ENCODE assay signal across 9 cellular contexts in genomic region chr15:83064859-83065258, GRCh38. TPM values are rescaled to one million over a fixed set of nuclear protein-coding genes. Genes with fewer than 3 reads are reported as not detected.
A peak's percentile ranks its signal among the peaks of the same experiment; 100 is the strongest.
DNase-seq lines count a peak whose midpoint lies in the region; ATAC-seq and TF ChIP-seq lines count a peak whose summit lies in the region.
"Had no signal": no experiment of that assay in that cellular context is flagged by ENCODE, and none has a peak within 500 bp of the region (broad histone marks: within the 10 kb centered on the region; RNA-seq: fewer than 3 reads in every experiment).

No MANE protein-coding gene starts in this region.

- no peak for TF ChIP-seq CTCF in fibroblast of mammary gland (conservative IDR thresholded peaks at IDR 0.05; ENCODE audit: control insufficient read depth, insufficient read depth, low read depth, low read length)
- TF ChIP-seq CTCF in tibial nerve (IDR thresholded peaks at IDR 0.05), result no peak

- no peak overlapping the region for H3K9ac ChIP-seq in SK-N-MC (ENCODE audit: insufficient read length)

- peaks cover 0 to 62% (median 37%) of the 10 kb centered on the region in 4 donors for H3K4me1 ChIP-seq in tibial nerve

- peak overlapping the region; percentile 76 for H3K4me3 Mint-ChIP-seq in activated CD4-positive, alpha-beta T cell treated with anti-CD3 and anti-CD28 coated beads, Interleukin-2, amount 10 ng/mL, durations not matched to agents 7 days and 5 days
- peak overlapping the region in 1 of 2 donors; percentile 68 for H3K4me3 Mint-ChIP-seq in stimulated activated naive B cell treated with anti-CD40 and anti-IgM and Interleukin-4, amounts not matched to agents 10 μg/mL and 1 μg/mL and 100 μg/mL, for 72 hours

- H3K4me1 Mint-ChIP-seq in activated CD4-positive, alpha-beta T cell treated with anti-CD3 and anti-CD28 coated beads, Interleukin-2, amount 10 ng/mL, durations not matched to agents 7 days and 5 days, result peaks cover 21% of the 10 kb centered on the region
- H3K4me1 Mint-ChIP-seq in stimulated activated naive B cell treated with anti-CD40 and anti-IgM and Interleukin-4, amounts not matched to agents 10 μg/mL and 1 μg/mL and 100 μg/mL, for 72 hours, result peaks cover 13% of the 10 kb centered on the region in 2 donors

- H3K27ac ChIP-seq in SK-N-MC, result no peak overlapping the region
- no peak overlapping the region for H3K27ac ChIP-seq in tibial nerve

- peaks cover 9% of the 10 kb centered on the region for H3K9me3 Mint-ChIP-seq in activated CD4-positive, alpha-beta T cell treated with anti-CD3 and anti-CD28 coated beads, Interleukin-2, amount 10 ng/mL, durations not matched to agents 7 days and 5 days
- no peaks in the 10 kb centered on the region for H3K9me3 Mint-ChIP-seq in stimulated activated naive B cell treated with anti-CD40 and anti-IgM and Interleukin-4, amounts not matched to agents 10 μg/mL and 1 μg/mL and 100 μg/mL, for 72 hours

- H3K9me3 ChIP-seq in SK-N-MC (ENCODE audit: low read depth, low read length), result no peaks in the 10 kb centered on the region
- peaks cover 0 to 6% (median 0%) of the 10 kb centered on the region in 4 donors for H3K9me3 ChIP-seq in tibial nerve

- TF ChIP-seq EP300 in tibial nerve (IDR thresholded peaks at IDR 0.05), result no peak

- H3K36me3 ChIP-seq in SK-N-MC (ENCODE audit: insufficient read depth, low read length), result no peaks in the 10 kb centered on the region
- H3K36me3 ChIP-seq in tibial nerve, result no peaks in the 10 kb centered on the region

- CTCF ChIA-PET in activated CD4-positive, alpha-beta T cell treated with anti-CD3 and anti-CD28 coated beads, Interleukin-2, amount 10 ng/mL, durations not matched to agents 7 days and 5 days (lab: Charles Lee), result no interaction called here

- POLR2A ChIA-PET in activated CD4-positive, alpha-beta T cell treated with anti-CD3 and anti-CD28 coated beads, Interleukin-2, amount 10 ng/mL, durations not matched to agents 7 days and 5 days (lab: Charles Lee), result no interaction called here

- peak overlapping the region; percentile 95 for H3K4me3 ChIP-seq in SK-N-MC
- H3K4me3 ChIP-seq in fibroblast of mammary gland (ENCODE audit: control insufficient read depth, low read depth, low read length), result peak overlapping the region; percentile 78
- peak overlapping the region in 2 of 4 donors; percentile 13 to 75 for H3K4me3 ChIP-seq in tibial nerve

- no peak for ATAC-seq in stimulated activated naive B cell treated with anti-CD40 and anti-IgM and Interleukin-4, amounts not matched to agents 10 μg/mL and 1 μg/mL and 100 μg/mL, for 72 hours (replicated peaks)

- no peak for DNase-seq in activated CD4-positive, alpha-beta T cell treated with anti-CD3 and anti-CD28 coated beads, Interleukin-2, amount 10 ng/mL, durations not matched to agents 7 days and 5 days
- no peak for DNase-seq in activated CD4-positive, alpha-beta T cell treated with anti-CD3 and anti-CD28 coated beads for 48 hours
- DNase-seq in SK-N-MC (ENCODE audit: low read depth, low spot score) (no peak), fibroblast of mammary gland (ENCODE audit: low read depth) (peak; percentile 38), Ammon's horn (ENCODE audit: low spot score) (no peak), tibial nerve (ENCODE audit: low spot score in 2 of 2) (no peak)
- DNase-seq in stimulated activated naive B cell treated with anti-CD40 and anti-IgM and Interleukin-4, amounts not matched to agents 10 μg/mL and 1 μg/mL and 100 μg/mL, for 72 hours, result no peak
- no peak for DNase-seq in effector CD8-positive, alpha-beta T cell (lab: John Stamatoyannopoulos, UW)
- DNase-seq: NCI-H2107 had no signal

- WGBS in tibial nerve, 2 donors, result 42 to 46% methylated on average over 4 of the region's 4 CpGs

- H3K36me3 Mint-ChIP-seq in activated CD4-positive, alpha-beta T cell treated with anti-CD3 and anti-CD28 coated beads, Interleukin-2, amount 10 ng/mL, durations not matched to agents 7 days and 5 days (ENCODE audit: low read depth), result peaks cover 10% of the 10 kb centered on the region
- peaks cover 6 to 9% of the 10 kb centered on the region in 2 donors for H3K36me3 Mint-ChIP-seq in stimulated activated naive B cell treated with anti-CD40 and anti-IgM and Interleukin-4, amounts not matched to agents 10 μg/mL and 1 μg/mL and 100 μg/mL, for 72 hours

- H3K27me3 ChIP-seq in tibial nerve, result no peaks in the 10 kb centered on the region

- no peak for TF ChIP-seq POLR2A in tibial nerve (IDR thresholded peaks at IDR 0.05)

- H3K27me3 Mint-ChIP-seq in activated CD4-positive, alpha-beta T cell treated with anti-CD3 and anti-CD28 coated beads, Interleukin-2, amount 10 ng/mL, durations not matched to agents 7 days and 5 days, result no peaks in the 10 kb centered on the region
- no peaks in the 10 kb centered on the region for H3K27me3 Mint-ChIP-seq in stimulated activated naive B cell treated with anti-CD40 and anti-IgM and Interleukin-4, amounts not matched to agents 10 μg/mL and 1 μg/mL and 100 μg/mL, for 72 hours

- H3K27ac Mint-ChIP-seq in activated CD4-positive, alpha-beta T cell treated with anti-CD3 and anti-CD28 coated beads, Interleukin-2, amount 10 ng/mL, durations not matched to agents 7 days and 5 days, result peak overlapping the region; percentile 87
- peak overlapping the region; percentile 28 for H3K27ac Mint-ChIP-seq in stimulated activated naive B cell treated with anti-CD40 and anti-IgM and Interleukin-4, amounts not matched to agents 10 μg/mL and 1 μg/mL and 100 μg/mL, for 72 hours

RNA-seq across cellular contexts. Expression of gene BTBD1, which starts 2.2 kb away (rescaled TPM):
- total RNA-seq in activated CD4-positive, alpha-beta T cell treated with anti-CD3 and anti-CD28 coated beads, Interleukin-2, amount 10 ng/mL, durations not matched to agents 7 days and 5 days, result 10 to 100 TPM; 50.4 to 61.0 TPM
- 100 to 1,000 TPM in 2 of 4 donors, 10 to 100 TPM in 2; 79.8 to 105 (median 99.4) TPM for total RNA-seq in tibial nerve

RNA-seq across cellular contexts. Expression of gene TM6SF1, which starts 42.6 kb away (rescaled TPM):
- 10 to 100 TPM in 1 of 2 experiments, 1 to 10 TPM in 1; 9.4 to 12.5 TPM for total RNA-seq in activated CD4-positive, alpha-beta T cell treated with anti-CD3 and anti-CD28 coated beads, Interleukin-2, amount 10 ng/mL, durations not matched to agents 7 days and 5 days
- 10 to 100 TPM in 1 of 4 donors, 1 to 10 TPM in 3; 7.5 to 11.2 (median 9.6) TPM for total RNA-seq in tibial nerve

RNA-seq across cellular contexts. Expression of gene C15orf40, which starts 53.4 kb away (rescaled TPM):
- total RNA-seq in activated CD4-positive, alpha-beta T cell treated with anti-CD3 and anti-CD28 coated beads, Interleukin-2, amount 10 ng/mL, durations not matched to agents 7 days and 5 days, result 10 to 100 TPM; 21.5 to 24.5 TPM
- total RNA-seq in tibial nerve, result 10 to 100 TPM; 13.4 to 21.0 (median 15.4) TPM
